In the genomic region with DNA sequence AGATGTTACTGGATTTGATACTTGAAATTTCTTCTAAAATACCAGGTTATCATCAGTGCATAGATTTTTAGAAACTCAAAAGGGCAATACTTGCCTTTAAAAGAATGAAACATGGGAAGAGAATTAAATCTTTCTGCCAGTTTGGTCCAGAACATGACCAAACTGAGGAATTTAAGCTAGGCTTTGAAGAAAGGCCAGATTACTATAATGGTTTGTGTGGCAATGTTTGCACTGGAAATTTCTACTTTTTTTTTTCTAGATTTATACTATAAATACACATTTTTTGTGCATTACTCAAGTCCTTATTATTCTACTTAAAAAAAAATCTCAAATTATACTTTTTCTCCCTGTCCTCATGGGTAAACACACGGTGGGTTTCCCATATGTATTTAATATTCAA, we compare ENCODE assay signal across 21 cellular contexts.
"Had no signal": no experiment of that assay in that cellular context is flagged by ENCODE, and none has a peak within 500 bp of the region (broad histone marks: within the 10 kb centered on the region; RNA-seq: fewer than 3 reads in every experiment).

No MANE protein-coding gene starts in this region.

- H3K4me3 ChIP-seq: esophagus squamous epithelium, heart left ventricle, lung, psoas muscle, spleen, transverse colon had no signal

- H3K36me3 ChIP-seq: esophagus squamous epithelium, heart left ventricle, spleen, transverse colon had no signal

- H3K27ac Mint-ChIP-seq: naive B cell; nephron; stimulated activated memory B cell treated with anti-CD40 and anti-IgM and Interleukin-4, amounts not matched to agents 10 μg/mL and 1 μg/mL and 100 μg/mL, for 72 hours; stimulated activated naive CD8-positive, alpha-beta T cell treated with anti-CD3 and anti-CD28 coated beads, Interleukin-15, Interleukin-2, amounts not matched to agents 100 ng/mL and 50 ng/mL, for 24 hours had no signal

- H3K36me3 Mint-ChIP-seq: naive B cell; stimulated activated memory B cell treated with anti-CD40 and anti-IgM and Interleukin-4, amounts not matched to agents 10 μg/mL and 1 μg/mL and 100 μg/mL, for 72 hours had no signal

- H3K9me3 ChIP-seq: esophagus squamous epithelium, heart left ventricle, psoas muscle, spleen, transverse colon had no signal

- H3K9me3 Mint-ChIP-seq: naive B cell; nephron; stimulated activated memory B cell treated with anti-CD40 and anti-IgM and Interleukin-4, amounts not matched to agents 10 μg/mL and 1 μg/mL and 100 μg/mL, for 72 hours; stimulated activated naive CD8-positive, alpha-beta T cell treated with anti-CD3 and anti-CD28 coated beads, Interleukin-15, Interleukin-2, amounts not matched to agents 100 ng/mL and 50 ng/mL, for 24 hours had no signal

- H3K4me1 ChIP-seq: parathyroid adenoma, psoas muscle had no signal

- H3K4me3 Mint-ChIP-seq: naive B cell; nephron; stimulated activated memory B cell treated with anti-CD40 and anti-IgM and Interleukin-4, amounts not matched to agents 10 μg/mL and 1 μg/mL and 100 μg/mL, for 72 hours; stimulated activated naive CD8-positive, alpha-beta T cell treated with anti-CD3 and anti-CD28 coated beads, Interleukin-15, Interleukin-2, amounts not matched to agents 100 ng/mL and 50 ng/mL, for 24 hours had no signal

- H3K9ac ChIP-seq: parathyroid adenoma had no signal

- DNase-seq: dermis blood vessel endothelial cell; esophagus squamous epithelium; heart left ventricle; hippocampal formation; left colon; left ventricle myocardium superior; mesenchymal stem cell; naive B cell; occipital lobe; psoas muscle; retina; spleen; stimulated activated CD4-positive, alpha-beta T cell treated with anti-CD3 and anti-CD28 coated beads, Interleukin-15, amount 100 ng/mL, for 24 hours; stimulated activated CD4-positive, alpha-beta T cell treated with anti-CD3 and anti-CD28 coated beads, Interleukin-1b, Interleukin-23, amount 100 ng/mL, for 48 hours; stimulated activated CD4-positive, alpha-beta T cell treated with anti-CD3 and anti-CD28 coated beads, Interleukin-4, amount 100 ng/mL, for 24 hours; transverse colon had no signal

- H3K4me1 Mint-ChIP-seq: naive B cell, nephron had no signal
